In genomic region chr6:160088069-160088773, GRCh38 we compare ENCODE assay signal across 1 cellular context.
A peak's percentile ranks its signal among the peaks of the same experiment; 100 is the strongest.
TF ChIP-seq lines count a peak whose summit lies in the region.

No MANE protein-coding gene starts in this region.

TF ChIP-seq in IMR-90, 13 proteins besides CTCF, POLR2A, EP300 and RAD21 (continued from another document):
- no peak for TF ChIP-seq RFX5 (IDR thresholded peaks at IDR 0.05; ENCODE audit: low read depth, low read length)
- TF ChIP-seq MAFK (IDR thresholded peaks at IDR 0.05; ENCODE audit: low read depth, low read length) = no peak
- TF ChIP-seq USF2 (IDR thresholded peaks at IDR 0.05; ENCODE audit: low read depth, low read length) = no peak
- TF ChIP-seq CHD1 (IDR thresholded peaks at IDR 0.05; ENCODE audit: low read depth, low read length) = no peak
- TF ChIP-seq BHLHE40 (IDR thresholded peaks at IDR 0.05; ENCODE audit: low read depth, low read length) = no peak
- TF ChIP-seq FOS (IDR thresholded peaks at IDR 0.05; ENCODE audit: low read depth, low read length) = peak; percentile 33; the same call in 1 of the 2 replicates
- peak; percentile 93 for TF ChIP-seq SMC3 (IDR thresholded peaks at IDR 0.05; ENCODE audit: low read depth, low read length)
